ENCODE assay signal across 8 cellular contexts in the genomic region with DNA sequence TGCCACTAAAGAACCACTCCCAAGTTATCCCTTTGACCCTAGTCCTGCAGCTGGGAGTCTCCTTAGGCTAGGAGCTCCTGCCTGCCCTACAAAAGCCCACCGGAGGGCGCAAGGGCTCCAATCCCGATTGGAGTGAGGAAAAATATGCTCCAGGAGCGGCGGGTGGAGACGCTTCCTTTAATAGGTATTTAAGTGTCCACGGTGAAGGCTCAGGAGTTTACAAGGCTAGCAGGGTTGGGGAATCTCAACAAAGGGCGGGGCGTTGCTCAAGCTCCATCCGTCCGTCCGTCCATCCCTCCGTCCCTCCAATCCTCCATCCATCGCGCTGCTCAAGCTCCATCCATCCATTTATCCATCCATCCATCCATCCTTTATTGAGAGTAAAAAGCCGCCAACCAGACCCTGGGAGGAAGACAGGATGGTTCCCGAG. TPM values are rescaled to one million over a fixed set of nuclear protein-coding genes. Genes with fewer than 3 reads are reported as not detected.
A peak's percentile ranks its signal among the peaks of the same experiment; 100 is the strongest.
DNase-seq lines count a peak whose midpoint lies in the region; ATAC-seq and TF ChIP-seq lines count a peak whose summit lies in the region.

No MANE protein-coding gene starts in this region.

- TF ChIP-seq POLR2A in erythroblast (IDR thresholded peaks at IDR 0.05; ENCODE audit: low read length): no peak

- H3K4me1 ChIP-seq in GM23338 (ENCODE audit: insufficient read depth): peaks cover 6% of the 10 kb centered on the region; the same call in 1 of the 2 replicates
- H3K4me1 ChIP-seq in mononuclear cell (ENCODE audit: insufficient read depth, low read length): peaks cover 40% of the 10 kb centered on the region
- H3K4me1 ChIP-seq in tibial artery: peaks cover 0 to 21% (median 18%) of the 10 kb centered on the region in 4 donors

- H3K4me2 ChIP-seq in GM23338: peak overlapping the region; percentile 88

- no peaks in the 10 kb centered on the region for H3K27me3 ChIP-seq in GM23338 (ENCODE audit: insufficient read depth)
- no peaks in the 10 kb centered on the region for H3K27me3 ChIP-seq in mononuclear cell (ENCODE audit: insufficient read depth, low read length)
- no peaks in the 10 kb centered on the region for H3K27me3 ChIP-seq in tibial artery

- H3K27ac Mint-ChIP-seq in GM23338: peak overlapping the region; percentile 96
- peak overlapping the region; percentile 94 for H3K27ac Mint-ChIP-seq in activated B cell treated with CpG ODN at 0.5 μM for 24 hours

- TF ChIP-seq CTCF in GM23338 (conservative IDR thresholded peaks at IDR 0.05; ENCODE audit: low read depth in 2 of 2): peak; percentile 67 to 73
- no peak for TF ChIP-seq CTCF in activated B cell treated with CpG ODN at 0.5 μM for 24 hours (IDR thresholded peaks at IDR 0.05)
- TF ChIP-seq CTCF in tibial artery (IDR thresholded peaks at IDR 0.05): peak; percentile 43 to 55

- intact Hi-C loops in activated B cell treated with CpG ODN at 0.5 μM for 24 hours (cut with micrococcal nuclease): loop anchor here (1.0 to 5.0 kb wide), 3 partner anchors 24 to 482 kb away; a partner anchor contains a TSS
- intact Hi-C loops in tibial artery (cut with DNase I; ENCODE audit: low total_unique reads): loop anchor here (10.0 kb wide), 1 partner anchor 59 kb away; no protein-coding TSS in a partner anchor

- H3K4me3 Mint-ChIP-seq in GM23338 (peak overlapping the region; percentile 87), activated B cell treated with CpG ODN at 0.5 μM for 24 hours (peak overlapping the region; percentile 94)

- H3K36me3 Mint-ChIP-seq in GM23338 (ENCODE audit: low read depth): peaks cover 11% of the 10 kb centered on the region; the same call in 2 of the 3 replicates
- H3K36me3 Mint-ChIP-seq in activated B cell treated with CpG ODN at 0.5 μM for 24 hours (ENCODE audit: low read depth): peaks cover 25% of the 10 kb centered on the region

- H3F3A ChIP-seq in GM23338 (replicated peaks; ENCODE audit: low read depth): 0 out of 2 replicates have a peak, but pooled peaks cover 3% of the 10 kb centered on the region

- peaks cover 5% of the 10 kb centered on the region; the same call in 1 of the 2 replicates for H3K79me2 ChIP-seq in GM23338 (replicated peaks; ENCODE audit: insufficient read depth)

- H3K9me2 ChIP-seq in GM23338 (ENCODE audit: insufficient read depth): no peaks in the 10 kb centered on the region

- H2AFZ ChIP-seq in GM23338: peak overlapping the region; percentile 93

- peak overlapping the region; percentile 72 for H3K4me3 ChIP-seq in GM23338
- peak overlapping the region; percentile 77 for H3K4me3 ChIP-seq in mononuclear cell (ENCODE audit: low read length)
- H3K4me3 ChIP-seq in tibial artery: peak overlapping the region; percentile 76 to 84

- CTCF ChIA-PET in activated B cell treated with CpG ODN at 0.5 μM for 24 hours (lab: Charles Lee): interaction anchor here (0.9 to 1.1 kb wide), 2 partner anchors 29 to 55 kb away, joined by 3 read pairs; no protein-coding TSS in a partner anchor

- H3K4me1 Mint-ChIP-seq in GM23338 (peaks cover 5% of the 10 kb centered on the region), activated B cell treated with CpG ODN at 0.5 μM for 24 hours (peaks cover 31% of the 10 kb centered on the region)

- H3K36me3 ChIP-seq in GM23338 (ENCODE audit: insufficient read depth) (no peaks in the 10 kb centered on the region), tibial artery (peaks cover 2 to 18% (median 13%) of the 10 kb centered on the region in 3 donors)

- H3K9me3 ChIP-seq in mononuclear cell (ENCODE audit: low read depth, low read length) (no peaks in the 10 kb centered on the region), tibial artery (no peaks in the 10 kb centered on the region)

- H3K9me3 Mint-ChIP-seq in GM23338: no peaks in the 10 kb centered on the region
- H3K9me3 Mint-ChIP-seq in activated B cell treated with CpG ODN at 0.5 μM for 24 hours: no peaks in the 10 kb centered on the region

- H3K27ac ChIP-seq in GM23338 (ENCODE audit: low read depth) (peak overlapping the region; percentile 96), tibial artery (peak overlapping the region; percentile 83 to 87)

- POLR2A ChIA-PET in activated B cell treated with CpG ODN at 0.5 μM for 24 hours (lab: Charles Lee): interaction anchor here (0.6 to 2.5 kb wide), 13 partner anchors 11 to 1037 kb away, joined by 3 to 24 read pairs (median 6); a partner anchor contains a TSS

- peak; percentile 78 for ATAC-seq in GM23338
- peak; percentile 16 for ATAC-seq in activated B cell treated with CpG ODN at 0.5 μM for 24 hours (ENCODE audit: low read depth)
- no peak for ATAC-seq in GM21526 (IDR thresholded peaks at IDR 0.05; ENCODE audit: low FRiP score, unreplicated experiment)

- no peaks in the 10 kb centered on the region; the same call in 1 of the 2 replicates for H4K20me1 ChIP-seq in GM23338 (replicated peaks; ENCODE audit: insufficient read depth)

- peak; percentile 74 for DNase-seq in EH (ENCODE audit: low read depth)
- peak; percentile 85 for DNase-seq in GM23338 (ENCODE audit: low spot score)
- peak; percentile 81 for DNase-seq in NCI-H146 (lab: John Stamatoyannopoulos, UW)
- no peak for DNase-seq in activated B cell treated with CpG ODN at 0.5 μM for 24 hours
- DNase-seq in erythroblast (lab: John Stamatoyannopoulos, UW): peak; percentile 55 to 62
- peak in 1 of 2 donors; percentile 50 for DNase-seq in tibial artery

- H3K27me3 Mint-ChIP-seq in GM23338 (ENCODE audit: insufficient read depth, low read depth, poor library complexity) (peaks cover 10% of the 10 kb centered on the region), activated B cell treated with CpG ODN at 0.5 μM for 24 hours (no peaks in the 10 kb centered on the region)

TF ChIP-seq in GM23338, 12 proteins besides CTCF, POLR2A, EP300 and RAD21:
- no peak for TF ChIP-seq STAT1 (IDR thresholded peaks at IDR 0.05; ENCODE audit: unreplicated experiment)
- TF ChIP-seq, protein P1, sequence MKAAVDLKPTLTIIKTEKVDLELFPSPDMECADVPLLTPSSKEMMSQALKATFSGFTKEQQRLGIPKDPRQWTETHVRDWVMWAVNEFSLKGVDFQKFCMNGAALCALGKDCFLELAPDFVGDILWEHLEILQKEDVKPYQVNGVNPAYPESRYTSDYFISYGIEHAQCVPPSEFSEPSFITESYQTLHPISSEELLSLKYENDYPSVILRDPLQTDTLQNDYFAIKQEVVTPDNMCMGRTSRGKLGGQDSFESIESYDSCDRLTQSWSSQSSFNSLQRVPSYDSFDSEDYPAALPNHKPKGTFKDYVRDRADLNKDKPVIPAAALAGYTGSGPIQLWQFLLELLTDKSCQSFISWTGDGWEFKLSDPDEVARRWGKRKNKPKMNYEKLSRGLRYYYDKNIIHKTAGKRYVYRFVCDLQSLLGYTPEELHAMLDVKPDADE (IDR thresholded peaks at IDR 0.05): no peak
- TF ChIP-seq CREB1 (CRISPR knock-in tag; IDR thresholded peaks at IDR 0.05; ENCODE audit: low read depth): no peak
- TF ChIP-seq POLR2AphosphoS5 (IDR thresholded peaks at IDR 0.05; ENCODE audit: low read depth): no peak
- no peak for TF ChIP-seq ZNF331 (CRISPR knock-in tag; IDR thresholded peaks at IDR 0.05; ENCODE audit: low read depth)

RNA-seq across cellular contexts. Expression of a gene that starts 0.6 kb away (rescaled TPM):
- total RNA-seq in GM23338 (2014; rRNA removed; shearing (Covaris generic)): 30.0 and 48.5 TPM in 2 replicates
- polyA plus RNA-seq in GM23338 (2016; fragmentation: Nextera tagmentation; extraction: Ambion mirVana): 37.2 and 38.0 TPM in 2 replicates
- 26.6 and 29.2 TPM in 2 replicates for total RNA-seq in activated B cell treated with CpG ODN at 0.5 μM for 24 hours
- 18.7 TPM for total RNA-seq in mononuclear cell

RNA-seq across cellular contexts. Expression of a gene that starts 10.8 kb away (rescaled TPM):
- total RNA-seq in GM23338 (2014; rRNA removed; shearing (Covaris generic)): 0.19 and 2.4 TPM in 2 replicates
- 1.3 and 2.2 TPM in 2 replicates for polyA plus RNA-seq in GM23338 (2016; fragmentation: Nextera tagmentation; extraction: Ambion mirVana)
- 3.8 and 6.2 TPM in 2 replicates for total RNA-seq in activated B cell treated with CpG ODN at 0.5 μM for 24 hours
- 34.0 TPM for total RNA-seq in mononuclear cell

RNA-seq across cellular contexts. Expression of a gene that starts 23.3 kb away (rescaled TPM):
- 64.2 and 65.4 TPM in 2 replicates for total RNA-seq in GM23338 (2014; rRNA removed; shearing (Covaris generic))
- 22.8 and 23.5 TPM in 2 replicates for polyA plus RNA-seq in GM23338 (2016; fragmentation: Nextera tagmentation; extraction: Ambion mirVana)
- total RNA-seq in activated B cell treated with CpG ODN at 0.5 μM for 24 hours: 62.9 and 85.7 TPM in 2 replicates
- total RNA-seq in mononuclear cell: 31.5 TPM

RNA-seq across cellular contexts. Expression of a gene that starts 42.3 kb away (rescaled TPM):
- 0.83 TPM in 1 of 2 replicates, not detected in the other for total RNA-seq in GM23338 (2014; rRNA removed; shearing (Covaris generic))
- 1.9 and 2.3 TPM in 2 replicates for polyA plus RNA-seq in GM23338 (2016; fragmentation: Nextera tagmentation; extraction: Ambion mirVana)
- 295 and 316 TPM in 2 replicates for total RNA-seq in activated B cell treated with CpG ODN at 0.5 μM for 24 hours
- 6.6 TPM for total RNA-seq in mononuclear cell

RNA-seq across cellular contexts. Expression of a gene that starts 49.0 kb away (rescaled TPM):
- total RNA-seq in GM23338 (2014; rRNA removed; shearing (Covaris generic)): 25.2 and 27.2 TPM in 2 replicates
- 11.8 and 13.0 TPM in 2 replicates for polyA plus RNA-seq in GM23338 (2016; fragmentation: Nextera tagmentation; extraction: Ambion mirVana)
- total RNA-seq in activated B cell treated with CpG ODN at 0.5 μM for 24 hours: 93.5 and 110 TPM in 2 replicates
- total RNA-seq in mononuclear cell: 16.3 TPM
